31 cellular contexts compared by ENCODE assay signal in the genomic region with DNA sequence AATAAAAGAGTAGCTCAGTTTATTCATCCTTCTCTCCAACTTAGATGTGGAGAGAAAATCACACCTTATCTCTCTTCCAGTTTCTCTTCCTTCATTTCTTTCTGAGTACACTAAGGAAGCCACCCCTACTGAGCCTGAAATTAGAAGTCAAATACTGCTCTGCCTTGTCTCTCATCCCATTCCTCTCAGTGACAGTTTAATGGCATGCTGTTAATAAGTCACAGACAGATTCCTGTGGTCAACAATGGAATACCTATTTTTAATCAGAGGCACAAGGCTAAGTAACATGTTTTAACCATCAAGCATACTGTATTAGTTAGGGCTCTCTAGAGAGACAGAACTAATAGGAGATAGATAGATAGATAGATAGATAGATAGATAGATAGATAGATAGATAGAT.
"Had no signal": no experiment of that assay in that cellular context is flagged by ENCODE, and none has a peak within 500 bp of the region (broad histone marks: within the 10 kb centered on the region; RNA-seq: fewer than 3 reads in every experiment).

No MANE protein-coding gene starts in this region.

- H3K9me3 Mint-ChIP-seq: activated CD4-positive, alpha-beta T cell treated with anti-CD3 and anti-CD28 coated beads, Interleukin-2, amount 10 ng/mL, durations not matched to agents 24 days and 14 days; activated naive CD4-positive, alpha-beta T cell treated with anti-CD3 and anti-CD28 coated beads, Interleukin-2, amount 50 U/mL, for 24 hours had no signal

- H3K27ac ChIP-seq: body of pancreas, epithelial cell of prostate, gastroesophageal sphincter, left lung, lower lobe of right lung, neutrophil, thoracic aorta had no signal

- H3K27ac Mint-ChIP-seq: activated CD4-positive, alpha-beta memory T cell treated with anti-CD3 and anti-CD28 coated beads for 36 hours; activated CD4-positive, alpha-beta T cell treated with anti-CD3 and anti-CD28 coated beads, Interleukin-2, amount 10 ng/mL, durations not matched to agents 24 days and 14 days; activated naive CD4-positive, alpha-beta T cell treated with anti-CD3 and anti-CD28 coated beads, Interleukin-2, amount 50 U/mL, for 24 hours; activated T-cell treated with anti-CD3 and anti-CD28 coated beads, Interleukin-2, amount 50 U/mL, for 24 hours; nephron progenitor cell; progenitor cell of endocrine pancreas; stimulated activated effector memory CD8-positive, alpha-beta T cell treated with anti-CD3 and anti-CD28 coated beads, Interleukin-12 subunit alpha, Interleukin-12 subunit beta, amount 100 ng/mL, for 72 hours; stimulated activated naive CD8-positive, alpha-beta T cell treated with anti-CD3 and anti-CD28 coated beads, Interleukin-15, Interleukin-2, amounts not matched to agents 100 ng/mL and 50 ng/mL, for 24 hours; T-helper 1 cell treated with Interleukin-12 subunit alpha and Interleukin-12 subunit beta and Interleukin-4 antibody, amounts not matched to agents 30 μg/mL and 1 μg/mL, for 36 hours had no signal

- H3K36me3 ChIP-seq: gastroesophageal sphincter, left lung, lower lobe of right lung, neutrophil, thoracic aorta had no signal

- H3K9me3 ChIP-seq: body of pancreas, gastroesophageal sphincter, left lung, lower lobe of right lung, neutrophil, thoracic aorta had no signal

- H3K36me3 Mint-ChIP-seq: activated CD4-positive, alpha-beta memory T cell treated with anti-CD3 and anti-CD28 coated beads for 36 hours; activated naive CD4-positive, alpha-beta T cell treated with anti-CD3 and anti-CD28 coated beads, Interleukin-2, amount 50 U/mL, for 24 hours; stimulated activated effector memory CD8-positive, alpha-beta T cell treated with anti-CD3 and anti-CD28 coated beads, Interleukin-12 subunit alpha, Interleukin-12 subunit beta, amount 100 ng/mL, for 72 hours had no signal

- H3K4me3 ChIP-seq: body of pancreas, gastroesophageal sphincter, left lung, lower lobe of right lung, thoracic aorta had no signal

- DNase-seq: activated CD4-positive, alpha-beta memory T cell treated with anti-CD3 and anti-CD28 coated beads for 36 hours; activated CD4-positive, CD25-positive, alpha-beta regulatory T cell treated with anti-CD3 and anti-CD28 coated beads, Interleukin-2, amount 50 U/mL, for 72 hours; activated CD8-positive, alpha-beta memory T cell treated with anti-CD3 and anti-CD28 coated beads, Interleukin-2, amount 50 U/mL, for 4 hours; activated gamma-delta T cell treated with Interleukin-2 at 50 U/mL for 16 hours; activated T-cell treated with anti-CD3 and anti-CD28 coated beads, Interleukin-2, amount 50 U/mL, for 24 hours; anterior cingulate cortex; body of pancreas; dermis blood vessel endothelial cell; effector CD4-positive, alpha-beta T cell; head of caudate nucleus; hippocampal formation; left lung; lower lobe of right lung; mesendoderm; nephron progenitor cell; retina; small intestine; stimulated activated CD4-positive, alpha-beta T cell treated with anti-CD3 and anti-CD28 coated beads, Interleukin-4, amount 100 ng/mL, for 24 hours; T-helper 9 cell; trophoblast cell had no signal

- ATAC-seq: body of pancreas; gastroesophageal sphincter; left lung; lower lobe of right lung; sciatic nerve; stimulated activated effector memory CD8-positive, alpha-beta T cell treated with anti-CD3 and anti-CD28 coated beads, Interleukin-12 subunit alpha, Interleukin-12 subunit beta, amount 100 ng/mL, for 72 hours had no signal

- H3K27me3 ChIP-seq: body of pancreas, gastroesophageal sphincter, left lung, neutrophil had no signal

- H3K4me1 ChIP-seq: body of pancreas, gastroesophageal sphincter, left lung had no signal

- H3K4me1 Mint-ChIP-seq: activated CD4-positive, alpha-beta T cell treated with anti-CD3 and anti-CD28 coated beads, Interleukin-2, amount 10 ng/mL, durations not matched to agents 24 days and 14 days; activated naive CD4-positive, alpha-beta T cell treated with anti-CD3 and anti-CD28 coated beads, Interleukin-2, amount 50 U/mL, for 24 hours; nephron progenitor cell; stimulated activated effector memory CD8-positive, alpha-beta T cell treated with anti-CD3 and anti-CD28 coated beads, Interleukin-12 subunit alpha, Interleukin-12 subunit beta, amount 100 ng/mL, for 72 hours had no signal

- H3K27me3 Mint-ChIP-seq: activated CD4-positive, alpha-beta memory T cell treated with anti-CD3 and anti-CD28 coated beads for 36 hours; activated CD4-positive, alpha-beta T cell treated with anti-CD3 and anti-CD28 coated beads, Interleukin-2, amount 10 ng/mL, durations not matched to agents 24 days and 14 days; progenitor cell of endocrine pancreas had no signal

- H3K4me3 Mint-ChIP-seq: activated CD4-positive, alpha-beta memory T cell treated with anti-CD3 and anti-CD28 coated beads for 36 hours; activated CD4-positive, alpha-beta T cell treated with anti-CD3 and anti-CD28 coated beads, Interleukin-2, amount 10 ng/mL, durations not matched to agents 24 days and 14 days; activated naive CD4-positive, alpha-beta T cell treated with anti-CD3 and anti-CD28 coated beads, Interleukin-2, amount 50 U/mL, for 24 hours; activated T-cell treated with anti-CD3 and anti-CD28 coated beads, Interleukin-2, amount 50 U/mL, for 24 hours; nephron progenitor cell; stimulated activated effector memory CD8-positive, alpha-beta T cell treated with anti-CD3 and anti-CD28 coated beads, Interleukin-12 subunit alpha, Interleukin-12 subunit beta, amount 100 ng/mL, for 72 hours; stimulated activated naive CD8-positive, alpha-beta T cell treated with anti-CD3 and anti-CD28 coated beads, Interleukin-15, Interleukin-2, amounts not matched to agents 100 ng/mL and 50 ng/mL, for 24 hours; T-helper 1 cell treated with Interleukin-12 subunit alpha and Interleukin-12 subunit beta and Interleukin-4 antibody, amounts not matched to agents 30 μg/mL and 1 μg/mL, for 36 hours had no signal
